9 cellular contexts compared by ENCODE assay signal in genomic region chr5:77843570-77844407, GRCh38.
DNase-seq lines count a peak whose midpoint lies in the region; ATAC-seq lines count a peak whose summit lies in the region.
"Had no signal": no experiment of that assay in that cellular context is flagged by ENCODE, and none has a peak within 500 bp of the region (broad histone marks: within the 10 kb centered on the region; RNA-seq: fewer than 3 reads in every experiment).

No MANE protein-coding gene starts in this region.

- H3K27me3 ChIP-seq in HUES6 (ENCODE audit: control insufficient read depth, insufficient read depth, low read length) (peaks cover 100% of the 10 kb centered on the region), layer of hippocampus (ENCODE audit: control insufficient read depth, insufficient read depth, low read length) (no peaks in the 10 kb centered on the region)

- peaks cover 11% of the 10 kb centered on the region for H3K4me1 Mint-ChIP-seq in stimulated activated effector memory CD8-positive, alpha-beta T cell treated with anti-CD3 and anti-CD28 coated beads, Interleukin-12 subunit alpha, Interleukin-12 subunit beta, amount 100 ng/mL, for 72 hours

- H3K27ac Mint-ChIP-seq in stimulated activated effector memory CD8-positive, alpha-beta T cell treated with anti-CD3 and anti-CD28 coated beads, Interleukin-12 subunit alpha, Interleukin-12 subunit beta, amount 100 ng/mL, for 72 hours: no peak overlapping the region
- H3K27ac Mint-ChIP-seq: activated naive CD4-positive, alpha-beta T cell treated with anti-CD3 and anti-CD28 coated beads, Interleukin-2, amount 10 ng/mL, durations not matched to agents 7 days and 5 days had no signal

- no peak for ATAC-seq in stimulated activated effector memory CD8-positive, alpha-beta T cell treated with anti-CD3 and anti-CD28 coated beads, Interleukin-12 subunit alpha, Interleukin-12 subunit beta, amount 100 ng/mL, for 72 hours
- ATAC-seq in HG02759 (IDR thresholded peaks at IDR 0.05; ENCODE audit: unreplicated experiment): no peak

- H3K4me3 ChIP-seq in HUES6 (ENCODE audit: low read depth, low read length): peak overlapping the region; percentile 66

- H3K27ac ChIP-seq in HUES6 (ENCODE audit: low read depth, low read length) (no peak overlapping the region), caudate nucleus (ENCODE audit: low read depth, low read length) (peak overlapping the region; percentile 4), layer of hippocampus (ENCODE audit: low read depth, low read length) (peak overlapping the region; percentile 48)

- H3K9ac ChIP-seq in HUES6 (ENCODE audit: low read length): peak overlapping the region; percentile 31

- no peaks in the 10 kb centered on the region for H3K36me3 Mint-ChIP-seq in stimulated activated effector memory CD8-positive, alpha-beta T cell treated with anti-CD3 and anti-CD28 coated beads, Interleukin-12 subunit alpha, Interleukin-12 subunit beta, amount 100 ng/mL, for 72 hours
- H3K36me3 Mint-ChIP-seq: activated naive CD4-positive, alpha-beta T cell treated with anti-CD3 and anti-CD28 coated beads, Interleukin-2, amount 10 ng/mL, durations not matched to agents 7 days and 5 days had no signal

- H3K36me3 ChIP-seq in HUES6 (ENCODE audit: control insufficient read depth, insufficient read depth, low read length): no peaks in the 10 kb centered on the region

- H3K4me1 ChIP-seq in HUES6 (ENCODE audit: control insufficient read depth, insufficient read depth, low read length): peaks cover 37% of the 10 kb centered on the region

- H3K9me3 ChIP-seq in HUES6 (ENCODE audit: control insufficient read depth, insufficient read depth, low read depth, low read length): no peaks in the 10 kb centered on the region

- DNase-seq in caudate nucleus (lab: John Stamatoyannopoulos, UW) (peak in 31 of 61 donors; percentile 5 to 71 (median 27)), D341Med (ENCODE audit: low spot score) (no peak), ureter (ENCODE audit: low spot score) (no peak), NCI-H2081 (lab: John Stamatoyannopoulos, UW) (no peak)
- DNase-seq in stimulated activated effector memory CD8-positive, alpha-beta T cell treated with anti-CD3 and anti-CD28 coated beads, Interleukin-12 subunit alpha, Interleukin-12 subunit beta, amount 100 ng/mL, for 72 hours (ENCODE audit: low spot score in 2 of 2): no peak
- DNase-seq: activated naive CD4-positive, alpha-beta T cell treated with anti-CD3 and anti-CD28 coated beads, Interleukin-2, amount 10 ng/mL, durations not matched to agents 7 days and 5 days had no signal

- peak overlapping the region; percentile 62 for H3K4me3 Mint-ChIP-seq in stimulated activated effector memory CD8-positive, alpha-beta T cell treated with anti-CD3 and anti-CD28 coated beads, Interleukin-12 subunit alpha, Interleukin-12 subunit beta, amount 100 ng/mL, for 72 hours
- H3K4me3 Mint-ChIP-seq: activated naive CD4-positive, alpha-beta T cell treated with anti-CD3 and anti-CD28 coated beads, Interleukin-2, amount 10 ng/mL, durations not matched to agents 7 days and 5 days had no signal

- H3K9me3 Mint-ChIP-seq in stimulated activated effector memory CD8-positive, alpha-beta T cell treated with anti-CD3 and anti-CD28 coated beads, Interleukin-12 subunit alpha, Interleukin-12 subunit beta, amount 100 ng/mL, for 72 hours: no peaks in the 10 kb centered on the region
- H3K9me3 Mint-ChIP-seq: activated naive CD4-positive, alpha-beta T cell treated with anti-CD3 and anti-CD28 coated beads, Interleukin-2, amount 10 ng/mL, durations not matched to agents 7 days and 5 days had no signal

Comparison
In these comparisons a context has a peak if more than half of its experiments do, and no peak if none do; other contexts are left out.
1. DNase-seq: peak in caudate nucleus (31 of 61); none in stimulated activated effector memory CD8-positive, alpha-beta T cell treated with anti-CD3 and anti-CD28 coated beads, Interleukin-12 subunit alpha, Interleukin-12 subunit beta, amount 100 ng/mL, for 72 hours (0 of 2), D341Med (single experiment), ureter (single experiment) and NCI-H2081 (0 of 2).